8 cellular contexts compared by ENCODE assay signal in genomic region chr19:48618278-48618915, GRCh38. TPM values are rescaled to one million over a fixed set of nuclear protein-coding genes. Genes with fewer than 3 reads are reported as not detected.
DNase-seq lines count a peak whose midpoint lies in the region; ATAC-seq and TF ChIP-seq lines count a peak whose summit lies in the region.

No MANE protein-coding gene starts in this region.

- H3K27ac ChIP-seq in sigmoid colon = peak overlapping the region; percentile 91 to 95 (median 94)

- peak overlapping the region; percentile 87 for H3K4me3 ChIP-seq in GM12865 (ENCODE audit: low read depth, low read length)
- peak overlapping the region; percentile 93 for H3K4me3 ChIP-seq in fibroblast of villous mesenchyme (ENCODE audit: low read depth, low read length)
- H3K4me3 ChIP-seq in sigmoid colon = peak overlapping the region; percentile 56 to 73 (median 64)

- CTCF ChIA-PET in T-cell (lab: Charles Lee) = interaction anchor here in 1 of 2 donors (0.5 to 1.1 kb wide), 3 partner anchors 177 to 1957 kb away, joined by 3 read pairs; no protein-coding TSS in a partner anchor

- TF ChIP-seq CTCF in GM12865 (IDR thresholded peaks at IDR 0.05; ENCODE audit: insufficient read depth, low read depth, low read length, missing control alignments) (no peak), fibroblast of villous mesenchyme (IDR thresholded peaks at IDR 0.05; ENCODE audit: insufficient read depth, low read depth, low read length) (no peak), sigmoid colon (IDR thresholded peaks at IDR 0.05) (no peak)

- peaks cover 0 to 56% (median 40%) of the 10 kb centered on the region in 4 donors for H3K4me1 ChIP-seq in sigmoid colon

- H3K36me3 ChIP-seq in sigmoid colon = peaks cover 10 to 32% (median 25%) of the 10 kb centered on the region in 4 donors

- intact Hi-C loops in sigmoid colon (cut with DNase I) = loop anchor here (1.0 kb wide), 1 partner anchor 29 kb away; no protein-coding TSS in a partner anchor

- H3K36me3 Mint-ChIP-seq in T-cell = peaks cover 32% of the 10 kb centered on the region

- DNase-seq in GM12865 (ENCODE audit: low read depth) (peak; percentile 18), T-cell (no peak), fibroblast of villous mesenchyme (ENCODE audit: low read depth) (no peak), sigmoid colon (no peak), NCI-H2029 (lab: John Stamatoyannopoulos, UW) (no peak), amniotic stem cell (lab: John Stamatoyannopoulos, UW) (no peak)
- no peak for DNase-seq in activated CD4-positive, alpha-beta T cell treated with anti-CD3 and anti-CD28 coated beads for 1 hour

- ATAC-seq in T-cell (replicated peaks in 1 of 4) = no peak
- no peak for ATAC-seq in HG03378 (IDR thresholded peaks at IDR 0.05; ENCODE audit: unreplicated experiment)

- H3K27me3 Mint-ChIP-seq in T-cell = no peaks in the 10 kb centered on the region

- no peaks in the 10 kb centered on the region for H3K9me3 Mint-ChIP-seq in T-cell

- TF ChIP-seq POLR2A in sigmoid colon (IDR thresholded peaks at IDR 0.05) = no peak

- TF ChIP-seq EP300 in sigmoid colon (IDR thresholded peaks at IDR 0.05) = no peak

- H3K4me3 Mint-ChIP-seq in T-cell = peak overlapping the region; percentile 94 to 95 (median 95)

- H3K27me3 ChIP-seq in sigmoid colon = no peaks in the 10 kb centered on the region

- no peaks in the 10 kb centered on the region for H3K9me3 ChIP-seq in sigmoid colon

- peaks cover 37 to 55% (median 46%) of the 10 kb centered on the region in 3 donors for H3K4me1 Mint-ChIP-seq in T-cell

- POLR2A ChIA-PET in T-cell (lab: Charles Lee) = interaction anchor here in 1 of 2 donors (0.6 kb wide), 1 partner anchor 116 kb away, joined by 4 read pairs; no protein-coding TSS in a partner anchor

- WGBS in sigmoid colon, 2 donors = 1% methylated on average over 18 of the region's 18 CpGs

- peak overlapping the region; percentile 97 to 98 for H3K27ac Mint-ChIP-seq in T-cell

RNA-seq across cellular contexts. Expression of gene RPL18, which starts 0.6 kb away (rescaled TPM):
- total RNA-seq in T-cell (1,000 to 10,000 TPM; 2,370 to 2,784 (median 2,662) TPM), fibroblast of villous mesenchyme (1,548 and 1,575 TPM in 2 replicates), sigmoid colon (1,000 to 10,000 TPM; 2,699 to 3,791 (median 2,810) TPM)
- polyA plus RNA-seq in sigmoid colon = 1,000 to 10,000 TPM; 2,118 to 3,330 (median 2,641) TPM

RNA-seq across cellular contexts. Expression of gene SPHK2, which starts 0.9 kb away (rescaled TPM):
- total RNA-seq in T-cell = 10 to 100 TPM; 18.0 to 37.0 (median 31.8) TPM
- 7.8 and 10.0 TPM in 2 replicates for total RNA-seq in fibroblast of villous mesenchyme
- total RNA-seq in sigmoid colon = 10 to 100 TPM in 3 of 4 donors, 1 to 10 TPM in 1; 10.0 to 16.9 (median 12.8) TPM
- polyA plus RNA-seq in sigmoid colon = 10 to 100 TPM; 18.0 to 45.6 (median 33.5) TPM

RNA-seq across cellular contexts. Expression of gene FAM83E, which starts 3.5 kb away (rescaled TPM):
- total RNA-seq in T-cell = 1 to 10 TPM in 4 of 5 donors, not detected in 1; 2.3 to 3.0 (median 2.7) TPM
- total RNA-seq in fibroblast of villous mesenchyme = 0.32 and 1.3 TPM in 2 replicates
- total RNA-seq in sigmoid colon = not detected
- 100 to 1,000 TPM; 109 to 168 (median 125) TPM for polyA plus RNA-seq in sigmoid colon

RNA-seq across cellular contexts. Expression of gene SPACA4, which starts 11.9 kb away (rescaled TPM):
- total RNA-seq in T-cell (not detected), fibroblast of villous mesenchyme (not detected in 2 replicates), sigmoid colon (not detected)
- under 1 TPM in 1 of 3 donors, not detected in 2; 0.34 TPM for polyA plus RNA-seq in sigmoid colon

RNA-seq across cellular contexts. Expression of gene DBP, which starts 18.8 kb away (rescaled TPM):
- total RNA-seq in T-cell = 10 to 100 TPM; 24.5 to 57.2 (median 56.0) TPM
- total RNA-seq in fibroblast of villous mesenchyme = 6.9 and 7.7 TPM in 2 replicates
- total RNA-seq in sigmoid colon = 10 to 100 TPM; 10.5 to 14.1 (median 11.9) TPM
- polyA plus RNA-seq in sigmoid colon = 10 to 100 TPM in 1 of 3 donors, 1 to 10 TPM in 2; 6.2 to 10.2 (median 9.8) TPM
